In the genomic region with DNA sequence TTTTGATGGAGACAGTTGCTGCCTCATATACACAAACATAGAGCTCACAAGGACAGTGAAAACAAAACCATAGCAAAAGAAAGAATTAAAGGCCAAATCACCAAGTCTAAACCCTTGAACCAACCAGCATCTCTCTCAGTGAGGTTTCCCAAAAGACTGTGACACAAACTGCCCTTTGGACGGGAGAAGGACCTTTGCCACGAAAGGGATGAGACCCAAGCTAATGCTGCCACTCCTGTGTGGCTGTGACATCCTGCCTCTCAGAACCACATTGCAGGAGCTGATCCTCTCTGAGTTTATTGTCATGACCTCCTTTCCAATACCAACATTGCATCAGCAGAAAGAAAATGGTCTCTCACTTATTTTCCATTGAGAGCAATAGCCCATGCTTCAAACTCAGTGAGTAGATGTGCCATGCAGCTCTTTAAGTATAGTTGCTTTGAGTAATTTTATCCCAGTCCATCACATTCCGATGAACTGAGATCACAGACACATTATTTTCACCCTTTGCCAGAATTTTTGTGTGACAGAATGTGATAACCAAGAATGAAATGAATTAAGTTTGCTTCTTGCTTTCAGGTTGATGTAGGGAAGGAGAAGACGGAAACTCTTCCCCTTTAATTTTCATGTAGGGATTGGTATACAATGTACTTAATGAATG, we compare ENCODE assay signal across 1 cellular context.
TF ChIP-seq lines count a peak whose summit lies in the region.

No MANE protein-coding gene starts in this region.

TF ChIP-seq in IMR-90, 13 proteins besides CTCF, POLR2A, EP300 and RAD21:
- no peak for TF ChIP-seq CEBPB (IDR thresholded peaks at IDR 0.05; ENCODE audit: low read depth, low read length)
- no peak for TF ChIP-seq BHLHE40 (IDR thresholded peaks at IDR 0.05; ENCODE audit: low read depth, low read length)
- no peak for TF ChIP-seq SMC3 (IDR thresholded peaks at IDR 0.05; ENCODE audit: low read depth, low read length)
- TF ChIP-seq, protein P1, sequence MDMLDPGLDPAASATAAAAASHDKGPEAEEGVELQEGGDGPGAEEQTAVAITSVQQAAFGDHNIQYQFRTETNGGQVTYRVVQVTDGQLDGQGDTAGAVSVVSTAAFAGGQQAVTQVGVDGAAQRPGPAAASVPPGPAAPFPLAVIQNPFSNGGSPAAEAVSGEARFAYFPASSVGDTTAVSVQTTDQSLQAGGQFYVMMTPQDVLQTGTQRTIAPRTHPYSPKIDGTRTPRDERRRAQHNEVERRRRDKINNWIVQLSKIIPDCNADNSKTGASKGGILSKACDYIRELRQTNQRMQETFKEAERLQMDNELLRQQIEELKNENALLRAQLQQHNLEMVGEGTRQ (IDR thresholded peaks at IDR 0.05; ENCODE audit: low read depth, low read length) = no peak
- no peak for TF ChIP-seq CHD1 (IDR thresholded peaks at IDR 0.05; ENCODE audit: low read depth, low read length)
- TF ChIP-seq MAZ (IDR thresholded peaks at IDR 0.05; ENCODE audit: borderline replicate concordance, low read depth, low read length) = no peak
- TF ChIP-seq RFX5 (IDR thresholded peaks at IDR 0.05; ENCODE audit: low read depth, low read length) = no peak
- no peak for TF ChIP-seq FOS (IDR thresholded peaks at IDR 0.05; ENCODE audit: low read depth, low read length)
- no peak for TF ChIP-seq NFE2L2 (IDR thresholded peaks at IDR 0.05; ENCODE audit: low read depth, low read length)
- TF ChIP-seq RCOR1 (IDR thresholded peaks at IDR 0.05; ENCODE audit: insufficient replicate concordance, low read length) = no peak
- no peak for TF ChIP-seq MXI1 (IDR thresholded peaks at IDR 0.05; ENCODE audit: borderline replicate concordance, low read depth, low read length)
